In the genomic region with DNA sequence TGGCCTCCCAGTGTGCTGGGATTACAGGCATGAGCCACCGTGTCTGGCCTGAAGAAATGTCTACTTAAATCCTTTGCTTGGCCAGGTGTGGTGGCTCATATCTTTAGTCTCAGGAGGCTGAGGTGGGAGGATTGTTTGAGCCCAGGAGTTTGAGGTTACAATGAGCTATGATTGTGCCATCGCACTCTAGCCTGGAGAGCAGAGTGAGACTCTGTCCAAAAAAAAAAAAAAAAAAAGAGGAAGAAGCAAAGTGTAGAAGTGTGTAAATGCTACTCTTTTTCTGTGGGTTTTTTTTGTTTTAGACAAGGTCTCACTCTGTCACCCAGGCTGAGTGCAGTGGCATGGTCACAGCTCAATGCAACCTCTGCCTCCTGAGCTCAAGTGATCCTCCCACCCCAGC, we compare ENCODE assay signal across 15 cellular contexts. TPM values are rescaled to one million over a fixed set of nuclear protein-coding genes. Genes with fewer than 3 reads are reported as not detected.
DNase-seq lines count a peak whose midpoint lies in the region; ATAC-seq and TF ChIP-seq lines count a peak whose summit lies in the region.
"Had no signal": no experiment of that assay in that cellular context is flagged by ENCODE, and none has a peak within 500 bp of the region (broad histone marks: within the 10 kb centered on the region; RNA-seq: fewer than 3 reads in every experiment).

No MANE protein-coding gene starts in this region.

- H3K9me3 ChIP-seq in left ventricle myocardium inferior (replicated peaks) (no peaks in the 10 kb centered on the region), testis (no peaks in the 10 kb centered on the region)
- H3K9me3 ChIP-seq: ovary had no signal

- no peak for TF ChIP-seq POLR2A in testis (IDR thresholded peaks at IDR 0.05)

- WGBS in testis, 2 donors = 77 to 84% methylated on average over 2 of the region's 2 CpGs

- peak; percentile 43 for ATAC-seq in sciatic nerve

- intact Hi-C loops in left ventricle myocardium inferior (cut with micrococcal nuclease) = no loop called here
- intact Hi-C loops in sciatic nerve (cut with DNase I) = no loop called here
- intact Hi-C loops in testis (cut with DNase I; ENCODE audit: low total_unique reads) = no loop called here

- DNase-seq in GDM1 (lab: John Stamatoyannopoulos, UW) (peak; percentile 27), OCI-M1 (lab: John Stamatoyannopoulos, UW) (peak; percentile 98), left ventricle myocardium inferior (no peak), sciatic nerve (ENCODE audit: low spot score) (no peak), SHP77 treated with DMSO at 0.1 percent for 48 hours (lab: John Stamatoyannopoulos, UW) (no peak), hepatic stellate cell (ENCODE audit: low spot score) (no peak), NAMALWA (ENCODE audit: low spot score) (no peak), testis (no peak)
- DNase-seq: activated CD4-positive, CD25-positive, alpha-beta regulatory T cell treated with anti-CD3 and anti-CD28 coated beads, Interleukin-2, amount 50 U/mL, for 72 hours; activated T-cell treated with anti-CD3 and anti-CD28 coated beads, Interleukin-2, amount 50 U/mL, for 1 hour; DMS79; hypothalamus; NCI-H2029 treated with DMSO at 0.1 percent for 48 hours; ovary had no signal

- H3K27me3 ChIP-seq in left ventricle myocardium inferior (ENCODE audit: low read depth) = no peaks in the 10 kb centered on the region
- no peaks in the 10 kb centered on the region for H3K27me3 ChIP-seq in testis
- H3K27me3 ChIP-seq: ovary had no signal

- peaks cover 14% of the 10 kb centered on the region for H3K36me3 ChIP-seq in left ventricle myocardium inferior
- H3K36me3 ChIP-seq in testis (ENCODE audit: low read depth, missing control alignments) = no peaks in the 10 kb centered on the region
- H3K36me3 ChIP-seq: ovary had no signal

- H3K27ac ChIP-seq in left ventricle myocardium inferior (replicated peaks) = peak overlapping the region; percentile 38
- no peak overlapping the region for H3K27ac ChIP-seq in testis
- H3K27ac ChIP-seq: epithelial cell of prostate, ovary had no signal

- H3K4me1 ChIP-seq in left ventricle myocardium inferior (peaks cover 12% of the 10 kb centered on the region), testis (no peaks in the 10 kb centered on the region)

- TF ChIP-seq CTCF in left ventricle myocardium inferior (IDR thresholded peaks at IDR 0.05; ENCODE audit: borderline replicate concordance) (no peak), testis (IDR thresholded peaks at IDR 0.05) (no peak)

- no peak overlapping the region for H3K4me3 ChIP-seq in left ventricle myocardium inferior
- H3K4me3 ChIP-seq in testis = no peak overlapping the region
- H3K4me3 ChIP-seq: ovary had no signal

RNA-seq across cellular contexts. Expression of a gene that starts 6.4 kb away (rescaled TPM):
- total RNA-seq in left ventricle myocardium inferior (14.4 TPM), sciatic nerve (79.7 TPM), testis (10 to 100 TPM; 33.8 to 39.5 TPM)
- polyA plus RNA-seq in testis (ENCODE audit: insufficient read depth, low read depth, low replicate concordance) = 16.2 TPM

RNA-seq across cellular contexts. Expression of a gene that starts 13.9 kb away (rescaled TPM):
- 93.6 TPM for total RNA-seq in left ventricle myocardium inferior
- total RNA-seq in sciatic nerve = 27.2 TPM
- total RNA-seq in testis = 100 to 1,000 TPM; 130 to 202 TPM
- 379 TPM for polyA plus RNA-seq in testis (ENCODE audit: insufficient read depth, low read depth, low replicate concordance)

RNA-seq across cellular contexts. Expression of a gene that starts 55.6 kb away (rescaled TPM):
- total RNA-seq in left ventricle myocardium inferior = 51.9 TPM
- 129 TPM for total RNA-seq in sciatic nerve
- total RNA-seq in testis = 10 to 100 TPM; 65.2 to 88.3 TPM
- polyA plus RNA-seq in testis (ENCODE audit: insufficient read depth, low read depth, low replicate concordance) = 46.9 TPM

Comparison
In these comparisons a context has a peak if more than half of its experiments do, and no peak if none do; other contexts are left out.
1. DNase-seq: peak in GDM1 (single experiment) and OCI-M1 (single experiment); none in left ventricle myocardium inferior (single experiment), sciatic nerve (single experiment), SHP77 treated with DMSO at 0.1 percent for 48 hours (single experiment), hepatic stellate cell (single experiment), NAMALWA (single experiment) and testis (single experiment).